Comparison of ENCODE assay signal across 18 cellular contexts in the genomic region with DNA sequence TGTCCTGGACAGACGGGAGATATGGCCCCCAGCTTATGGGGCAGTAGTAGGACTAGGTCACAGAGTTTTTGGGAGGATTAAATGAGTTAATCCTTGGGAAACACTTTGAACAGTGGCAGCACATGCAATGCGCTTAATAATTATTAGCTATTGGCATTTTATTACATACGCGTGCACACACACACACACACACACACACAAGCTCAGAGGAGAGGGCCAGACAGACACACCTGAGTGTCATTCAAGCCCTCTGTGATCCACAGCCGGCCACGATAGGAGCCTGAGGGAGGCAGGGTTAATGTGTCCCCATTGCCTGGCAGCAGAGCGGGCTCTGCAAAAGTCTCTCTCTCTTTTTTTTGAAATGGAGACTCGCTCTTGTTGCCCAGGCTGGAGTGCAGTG. TPM values are rescaled to one million over a fixed set of nuclear protein-coding genes. Genes with fewer than 3 reads are reported as not detected.
DNase-seq lines count a peak whose midpoint lies in the region; ATAC-seq and TF ChIP-seq lines count a peak whose summit lies in the region.
"Had no signal": no experiment of that assay in that cellular context is flagged by ENCODE, and none has a peak within 500 bp of the region (broad histone marks: within the 10 kb centered on the region; RNA-seq: fewer than 3 reads in every experiment).

No MANE protein-coding gene starts in this region.

- no peak overlapping the region for H3K14ac ChIP-seq in neuronal stem cell (ENCODE audit: low read length)

- H2BK5ac ChIP-seq in mesendoderm (ENCODE audit: low read length) (peak overlapping the region; percentile 61), neuronal stem cell (ENCODE audit: low read length) (peak overlapping the region; percentile 79)

- TF ChIP-seq CTCF in SK-N-SH (IDR thresholded peaks at IDR 0.05) = no peak

- no peak overlapping the region for H3K9ac ChIP-seq in SK-N-SH
- H3K9ac ChIP-seq in mesendoderm (ENCODE audit: low read length) = no peak overlapping the region
- H3K9ac ChIP-seq in neuronal stem cell (ENCODE audit: low read depth, low read length, poor library complexity) = no peak overlapping the region

- H3K27me3 ChIP-seq in SK-N-SH (ENCODE audit: insufficient read depth) (no peaks in the 10 kb centered on the region), mesendoderm (ENCODE audit: insufficient read depth, low read length, poor library complexity) (no peaks in the 10 kb centered on the region), neuronal stem cell (ENCODE audit: control insufficient read depth in 3 of 3, insufficient read depth in 3 of 3, low read depth in 1 of 3, low read length in 3 of 3) (no peaks in the 10 kb centered on the region)
- H3K27me3 ChIP-seq: Peyer's patch had no signal

- peaks cover 25% of the 10 kb centered on the region for H3F3A ChIP-seq in SK-N-SH (replicated peaks; ENCODE audit: insufficient read depth)

- no peak overlapping the region for H4K8ac ChIP-seq in mesendoderm (ENCODE audit: low read depth, low read length)
- no peak overlapping the region for H4K8ac ChIP-seq in neuronal stem cell (ENCODE audit: low read depth, low read length)

- 89% methylated on average over 8 of the region's 8 CpGs for WGBS in SK-N-SH (ENCODE audit: low lambda C conversion rate)
- no CpG with 5 or more reads among the region's 8 CpGs for WGBS in mesendoderm (ENCODE audit: extremely low coverage, insufficient coverage, low lambda C conversion rate)
- WGBS in neuronal stem cell (ENCODE audit: extremely low coverage in 2 of 2, insufficient read length in 2 of 2, insufficient replicate concordance in 1 of 2), 2 donors = no CpG with 5 or more reads among the region's 8 CpGs

- H3K27ac ChIP-seq in SK-N-SH (ENCODE audit: low read depth in 2 of 2, low read length in 1 of 2) = no peak overlapping the region
- no peak overlapping the region for H3K27ac ChIP-seq in mesendoderm (ENCODE audit: low read depth, low read length)
- H3K27ac ChIP-seq in neuronal stem cell (replicated peaks; ENCODE audit: low read length) = no peak overlapping the region
- H3K27ac ChIP-seq: Peyer's patch had no signal

- POLR2A ChIA-PET in SK-N-SH (lab: Yijun Ruan, JAX) = interaction anchor here (1.1 kb wide), 1 partner anchor 13 kb away, joined by 3 read pairs; no protein-coding TSS in a partner anchor

- H3K79me1 ChIP-seq in mesendoderm (ENCODE audit: low read length) (no peaks in the 10 kb centered on the region), neuronal stem cell (ENCODE audit: low read depth, low read length) (no peaks in the 10 kb centered on the region)

- H2AFZ ChIP-seq in SK-N-SH (ENCODE audit: low read depth) (no peak overlapping the region), neuronal stem cell (ENCODE audit: low read length) (no peak overlapping the region)

- H3K4me2 ChIP-seq in SK-N-SH = no peak overlapping the region
- no peak overlapping the region for H3K4me2 ChIP-seq in mesendoderm (ENCODE audit: low read length)
- H3K4me2 ChIP-seq in neuronal stem cell (ENCODE audit: insufficient read depth, low read length, poor library complexity, severe bottlenecking) = no peak overlapping the region

- H3K23ac ChIP-seq in mesendoderm (ENCODE audit: low read length) (no peak overlapping the region), neuronal stem cell (ENCODE audit: low read depth, low read length, poor library complexity) (no peak overlapping the region)

- H3K79me2 ChIP-seq in SK-N-SH (ENCODE audit: insufficient read depth) (no peaks in the 10 kb centered on the region), mesendoderm (ENCODE audit: control insufficient read depth, insufficient read depth, low read length) (no peaks in the 10 kb centered on the region)

- H2BK12ac ChIP-seq in neuronal stem cell (ENCODE audit: low read length) = no peak overlapping the region

- DNase-seq in SK-N-SH (peak; percentile 26), mesendoderm (no peak), neuronal stem cell (ENCODE audit: low spot score) (no peak), NCI-H1694 treated with DMSO at 0.1 percent for 48 hours (lab: John Stamatoyannopoulos, UW) (no peak), NCI-H1436 (lab: John Stamatoyannopoulos, UW) (no peak)
- DNase-seq: CD4-positive, CD25-positive, alpha-beta regulatory T cell; MV-4-11; NCI-H1105 treated with DMSO at 0.1 percent for 48 hours; NCI-H2029 treated with DMSO at 0.1 percent for 48 hours; NCI-H446 treated with DMSO at 0.1 percent for 48 hours; NCI-H526; NCI-H82; SHP77 treated with DMSO at 0.1 percent for 48 hours had no signal

- H3K56ac ChIP-seq in mesendoderm (ENCODE audit: low read length) = peak overlapping the region; percentile 54

- no peaks in the 10 kb centered on the region for H3K9me2 ChIP-seq in SK-N-SH

- ATAC-seq in SK-N-SH treated with all-trans-retinoic acid at 6 μM for 48 hours (no peak), HG02884 (IDR thresholded peaks at IDR 0.05; ENCODE audit: unreplicated experiment) (no peak)
- ATAC-seq in activated CD4-positive, CD25-positive, alpha-beta regulatory T cell treated with anti-CD3 and anti-CD28 coated beads, Interleukin-2, amount 50 U/mL, for 24 hours = no peak
- ATAC-seq: K562 had no signal

- H3K4ac ChIP-seq in mesendoderm (ENCODE audit: low read depth, low read length) (no peak overlapping the region), neuronal stem cell (ENCODE audit: low read length) (peak overlapping the region; percentile 2)

- H2AK5ac ChIP-seq in mesendoderm (ENCODE audit: low read length) (peak overlapping the region; percentile 68), neuronal stem cell (ENCODE audit: low read depth, low read length) (peak overlapping the region; percentile 65)

- CTCF ChIA-PET in SK-N-SH (lab: Yijun Ruan, JAX) = interaction anchor here (0.7 to 1.5 kb wide), 6 partner anchors 11 to 45 kb away, joined by 3 to 10 read pairs (median 4); a partner anchor contains a TSS

- no peaks in the 10 kb centered on the region for H4K20me1 ChIP-seq in SK-N-SH (ENCODE audit: insufficient read depth)

- H4K91ac ChIP-seq in neuronal stem cell (ENCODE audit: low read depth, low read length, poor library complexity) = no peak overlapping the region

- TF ChIP-seq RAD21 in SK-N-SH (IDR thresholded peaks at IDR 0.05; ENCODE audit: low read length) = no peak

- H3K36me3 ChIP-seq in SK-N-SH (replicated peaks in 1 of 2; ENCODE audit: control insufficient read depth in 1 of 2, insufficient read depth in 2 of 2, low read length in 1 of 2) (peaks cover 0 to 2% of the 10 kb centered on the region in 2 experiments), mesendoderm (ENCODE audit: control insufficient read depth, insufficient read depth, low read length) (peaks cover under 1% of the 10 kb centered on the region), neuronal stem cell (replicated peaks in 1 of 2; ENCODE audit: control insufficient read depth in 2 of 2, insufficient read depth in 2 of 2, low read length in 2 of 2) (peaks cover 2 to 4% of the 10 kb centered on the region in 2 donors)
- H3K36me3 ChIP-seq: Peyer's patch had no signal

- H2BK120ac ChIP-seq in mesendoderm (ENCODE audit: low read depth, low read length) = no peak overlapping the region
- H2BK120ac ChIP-seq in neuronal stem cell (ENCODE audit: low read depth, low read length) = no peak overlapping the region

- H3K18ac ChIP-seq in mesendoderm (ENCODE audit: low read length) (no peak overlapping the region), neuronal stem cell (ENCODE audit: low read length) (peak overlapping the region; percentile 5)

- no peak for TF ChIP-seq EP300 in SK-N-SH (IDR thresholded peaks at IDR 0.05; ENCODE audit: borderline replicate concordance in 1 of 2, low read depth in 1 of 2, low read length in 1 of 2)

- H2BK15ac ChIP-seq in mesendoderm (replicated peaks; ENCODE audit: low read depth) = no peak overlapping the region
- H2BK15ac ChIP-seq in neuronal stem cell (ENCODE audit: low read length) = no peak overlapping the region

- H4K5ac ChIP-seq in mesendoderm (ENCODE audit: low read length) = no peak overlapping the region

- H3K4me1 ChIP-seq in SK-N-SH (ENCODE audit: control insufficient read depth in 1 of 2, insufficient read depth in 2 of 2, low read depth in 1 of 2, low read length in 1 of 2) (peaks cover 4 to 13% of the 10 kb centered on the region in 2 experiments; a peak in 2 of 4 replicates), mesendoderm (ENCODE audit: control insufficient read depth, low read depth, low read length) (peaks cover 19% of the 10 kb centered on the region), neuronal stem cell (ENCODE audit: control insufficient read depth in 2 of 2, insufficient read depth in 1 of 2, low read depth in 1 of 2, low read length in 2 of 2) (peaks cover 42 to 44% of the 10 kb centered on the region in 2 donors)
- H3K4me1 ChIP-seq: Peyer's patch had no signal

- no peak overlapping the region for H3K4me3 ChIP-seq in SK-N-SH (ENCODE audit: low read depth in 2 of 2, low read length in 1 of 2)
- no peak overlapping the region for H3K4me3 ChIP-seq in mesendoderm (ENCODE audit: low read length)
- H3K4me3 ChIP-seq in neuronal stem cell (ENCODE audit: low read length in 2 of 2) = no peak overlapping the region
- H3K4me3 ChIP-seq: K562, Peyer's patch had no signal

- no peaks in the 10 kb centered on the region for H3K9me3 ChIP-seq in SK-N-SH
- H3K9me3 ChIP-seq in neuronal stem cell (replicated peaks in 1 of 2; ENCODE audit: control insufficient read depth in 2 of 2, insufficient read depth in 1 of 2, low read depth in 1 of 2, low read length in 2 of 2) = no peaks in the 10 kb centered on the region
- H3K9me3 ChIP-seq: Peyer's patch had no signal

TF ChIP-seq in SK-N-SH, 30 proteins besides CTCF, POLR2A, EP300 and RAD21 (continues in another document):
- no peak for TF ChIP-seq CHD2 (IDR thresholded peaks at IDR 0.05; ENCODE audit: low read length, partially characterized antibody)

TF ChIP-seq in SK-N-SH treated with all-trans-retinoic acid at 6 μM for 48 hours, 23 proteins besides CTCF, POLR2A, EP300 and RAD21 (continues in another document):
- TF ChIP-seq GLIS3 (CRISPR knock-in tag; IDR thresholded peaks at IDR 0.05) (no peak), ZNF565 (CRISPR knock-in tag; conservative IDR thresholded peaks at IDR 0.05; ENCODE audit: low read depth) (no peak), TOX (CRISPR knock-in tag; IDR thresholded peaks at IDR 0.05; ENCODE audit: borderline replicate concordance) (no peak)

RNA-seq across cellular contexts. Expression of a gene that starts 37.9 kb away (rescaled TPM):
- polyA plus RNA-seq in SK-N-SH (2012; rRNA removed) = 82.2 and 126 TPM in 2 replicates
- polyA plus RNA-seq in SK-N-SH (2012; cell fraction: cytosol; rRNA removed) = 47.2 and 71.1 TPM in 2 replicates
- 164 and 170 TPM in 2 replicates for polyA plus RNA-seq in SK-N-SH (2012; cell fraction: nucleus; rRNA removed)
- 78.4 TPM for polyA plus RNA-seq in mesendoderm (2013, experiment 1 of 2)
- polyA plus RNA-seq in mesendoderm (2013, experiment 2 of 2) = 74.3 TPM
- 74.6 TPM for polyA plus RNA-seq in neuronal stem cell (2013, experiment 1 of 2)
- polyA plus RNA-seq in neuronal stem cell (2013, experiment 2 of 2) = 73.7 TPM
- polyA plus RNA-seq: CD4-positive, CD25-positive, alpha-beta regulatory T cell had no signal

RNA-seq across cellular contexts. Expression of a gene that starts 44.5 kb away (rescaled TPM):
- polyA plus RNA-seq in SK-N-SH (2012; rRNA removed) = 0.97 and 1.6 TPM in 2 replicates
- polyA plus RNA-seq in SK-N-SH (2012; cell fraction: cytosol; rRNA removed) = 0.71 and 1.2 TPM in 2 replicates
- 0.95 and 2.1 TPM in 2 replicates for polyA plus RNA-seq in SK-N-SH (2012; cell fraction: nucleus; rRNA removed)
- polyA plus RNA-seq in mesendoderm (2013, experiment 1 of 2) = 0.25 TPM
- 0.20 TPM for polyA plus RNA-seq in mesendoderm (2013, experiment 2 of 2)
- polyA plus RNA-seq in neuronal stem cell (2013, experiment 1 of 2) = 8.9 TPM
- polyA plus RNA-seq in neuronal stem cell (2013, experiment 2 of 2) = 9.1 TPM
